16 cellular contexts compared by ENCODE assay signal in genomic region chrX:155874571-155875244, GRCh38. TPM values are rescaled to one million over a fixed set of nuclear protein-coding genes. Genes with fewer than 3 reads are reported as not detected.
DNase-seq lines count a peak whose midpoint lies in the region; ATAC-seq, FAIRE-seq and TF ChIP-seq lines count a peak whose summit lies in the region.
"Had no signal": no experiment of that assay in that cellular context is flagged by ENCODE, and none has a peak within 500 bp of the region (broad histone marks: within the 10 kb centered on the region; RNA-seq: fewer than 3 reads in every experiment).

No MANE protein-coding gene starts in this region.

- FAIRE-seq in astrocyte (lab: Jason Lieb, UNC): no peak
- no peak for FAIRE-seq in D721Med (lab: Jason Lieb, UNC)

- H2AFZ ChIP-seq in ACC112 (ENCODE audit: low read length, unreplicated experiment): no peak overlapping the region
- H2AFZ ChIP-seq in astrocyte (ENCODE audit: low read depth, low read length): peak overlapping the region; percentile 56

- no peak overlapping the region for H3K4me3 Mint-ChIP-seq in astrocyte (ENCODE audit: unreplicated experiment)
- H3K4me3 Mint-ChIP-seq in mesothelial cell of epicardium: no peak overlapping the region
- H3K4me3 Mint-ChIP-seq: brain, endodermal cell had no signal

- peak overlapping the region; percentile 51 for H3K4me3 ChIP-seq in ACC112 (ENCODE audit: low read depth, low read length)
- H3K4me3 ChIP-seq in astrocyte (ENCODE audit: insufficient read depth, low read depth, low read length): peak overlapping the region; percentile 10
- H3K4me3 ChIP-seq in lung: no peak overlapping the region

- peaks cover 2% of the 10 kb centered on the region for H3K9me3 Mint-ChIP-seq in astrocyte (ENCODE audit: unreplicated experiment)
- peaks cover 9% of the 10 kb centered on the region for H3K9me3 Mint-ChIP-seq in mesothelial cell of epicardium

- H3K4me2 ChIP-seq in astrocyte (ENCODE audit: low read length): peak overlapping the region; percentile 67

- no peaks in the 10 kb centered on the region for H3K9me3 ChIP-seq in ES-I3 (ENCODE audit: control insufficient read depth, insufficient read depth, low read length)
- no peaks in the 10 kb centered on the region for H3K9me3 ChIP-seq in astrocyte (ENCODE audit: insufficient read depth, low read depth, low read length)
- peaks cover 0 to 5% of the 10 kb centered on the region in 2 donors for H3K9me3 ChIP-seq in lung (ENCODE audit: control insufficient read depth in 2 of 2, insufficient read depth in 1 of 2, low read length in 1 of 2)

- H3K36me3 Mint-ChIP-seq in astrocyte (ENCODE audit: low read depth, unreplicated experiment) (no peaks in the 10 kb centered on the region), mesothelial cell of epicardium (no peaks in the 10 kb centered on the region)
- H3K36me3 Mint-ChIP-seq: brain; CD4-positive, CD25-positive, alpha-beta regulatory T cell had no signal

- TF ChIP-seq CTCF in astrocyte (IDR thresholded peaks at IDR 0.05; ENCODE audit: insufficient read depth, low read depth, low read length) (no peak), lung (IDR thresholded peaks at IDR 0.05; ENCODE audit: control extremely low read depth, extremely low read depth) (no peak), mesothelial cell of epicardium (IDR thresholded peaks at IDR 0.05; ENCODE audit: unreplicated experiment) (no peak), D721Med (IDR thresholded peaks at IDR 0.05; ENCODE audit: insufficient read depth, missing control alignments) (no peak)

- no peaks in the 10 kb centered on the region for H4K20me1 ChIP-seq in astrocyte (ENCODE audit: insufficient read depth, low read length)

- no peaks in the 10 kb centered on the region for H3K79me2 ChIP-seq in ACC112 (ENCODE audit: control insufficient read depth, insufficient read depth, low read length, unreplicated experiment)
- no peaks in the 10 kb centered on the region for H3K79me2 ChIP-seq in astrocyte (ENCODE audit: insufficient read depth, low read length)

- DNase-seq in astrocyte (ENCODE audit: low read depth) (no peak), lung (ENCODE audit: low spot score) (no peak), NCI-H187 (lab: John Stamatoyannopoulos, UW) (no peak), mesothelial cell of epicardium (ENCODE audit: low spot score in 2 of 2, unreplicated experiment in 2 of 2) (no peak), D721Med (ENCODE audit: insufficient read length, low spot score) (no peak), GF-D8 (lab: John Stamatoyannopoulos, UW) (no peak)
- DNase-seq: activated CD4-positive, CD25-positive, alpha-beta regulatory T cell; activated T-cell treated with anti-CD3 and anti-CD28 coated beads, Interleukin-2, amount 50 U/mL, for 1 hour; CD4-positive, CD25-positive, alpha-beta regulatory T cell; endodermal cell; hypothalamus; NCI-H1417 treated with DMSO at 0.1 percent for 48 hours; SHP77 treated with DMSO at 0.1 percent for 48 hours had no signal

- H3K27ac Mint-ChIP-seq in astrocyte (ENCODE audit: unreplicated experiment) (no peak overlapping the region), mesothelial cell of epicardium (no peak overlapping the region)
- H3K27ac Mint-ChIP-seq: brain; CD4-positive, CD25-positive, alpha-beta regulatory T cell; endodermal cell had no signal

- WGBS in lung, 2 donors: 41 to 46% methylated on average over 31 of the region's 31 CpGs

- H3K4me1 ChIP-seq in ACC112 (ENCODE audit: control insufficient read depth, insufficient read depth, low read length, unreplicated experiment) (no peaks in the 10 kb centered on the region), ES-I3 (ENCODE audit: insufficient read depth, low read length) (no peaks in the 10 kb centered on the region), astrocyte (ENCODE audit: insufficient read depth, low read length) (no peaks in the 10 kb centered on the region), lung (ENCODE audit: control insufficient read depth in 2 of 2, insufficient read depth in 2 of 2, low read length in 2 of 2) (peaks cover 0 to 4% of the 10 kb centered on the region in 2 donors)

- H3K9ac ChIP-seq in ES-I3 (ENCODE audit: low read depth, low read length) (peak overlapping the region; percentile 31; the same call in 1 of the 2 replicates), astrocyte (ENCODE audit: low read length) (no peak overlapping the region)

- H3K36me3 ChIP-seq in ACC112 (ENCODE audit: insufficient read depth, low read length) (no peaks in the 10 kb centered on the region), ES-I3 (ENCODE audit: insufficient read depth, low read length) (no peaks in the 10 kb centered on the region), astrocyte (ENCODE audit: insufficient read depth, low read length) (no peaks in the 10 kb centered on the region), lung (ENCODE audit: control insufficient read depth in 2 of 2, insufficient read depth in 2 of 2, low read length in 2 of 2) (no peaks in the 10 kb centered on the region)

- H3K27ac ChIP-seq in ACC112 (ENCODE audit: low read depth, low read length): no peak overlapping the region
- no peak overlapping the region for H3K27ac ChIP-seq in astrocyte (ENCODE audit: low read depth, low read length)
- no peak overlapping the region for H3K27ac ChIP-seq in lung (ENCODE audit: low read depth in 1 of 2, low read length in 1 of 2)

- H3K27me3 Mint-ChIP-seq in astrocyte (ENCODE audit: low read depth, unreplicated experiment) (no peaks in the 10 kb centered on the region), mesothelial cell of epicardium (ENCODE audit: low read depth) (no peaks in the 10 kb centered on the region)

- no peaks in the 10 kb centered on the region for H3K4me1 Mint-ChIP-seq in astrocyte (ENCODE audit: low read depth, unreplicated experiment)
- no peaks in the 10 kb centered on the region for H3K4me1 Mint-ChIP-seq in mesothelial cell of epicardium
- H3K4me1 Mint-ChIP-seq: brain; CD4-positive, CD25-positive, alpha-beta regulatory T cell; endodermal cell had no signal

- H3K27me3 ChIP-seq in ACC112 (ENCODE audit: insufficient read depth, low read length) (peaks cover 20% of the 10 kb centered on the region), astrocyte (ENCODE audit: insufficient read depth, low read length) (peaks cover 9% of the 10 kb centered on the region), lung (ENCODE audit: control insufficient read depth, insufficient read depth) (no peaks in the 10 kb centered on the region)

- ATAC-seq in lung (ENCODE audit: insufficient read depth, low FRiP score): peak; percentile 6

RNA-seq across cellular contexts. Expression of gene VAMP7, which starts 6.4 kb away (rescaled TPM):
- total RNA-seq in astrocyte: 48.9 and 49.0 TPM in 2 replicates
- total RNA-seq in lung: 10 to 100 TPM; 34.0 to 38.4 TPM
- 10 to 100 TPM; 22.7 to 31.6 TPM for polyA plus RNA-seq in lung
- total RNA-seq in mesothelial cell of epicardium: 20.4 to 20.5 TPM (median 20.4 TPM) in 3 replicates
